In the genomic region with DNA sequence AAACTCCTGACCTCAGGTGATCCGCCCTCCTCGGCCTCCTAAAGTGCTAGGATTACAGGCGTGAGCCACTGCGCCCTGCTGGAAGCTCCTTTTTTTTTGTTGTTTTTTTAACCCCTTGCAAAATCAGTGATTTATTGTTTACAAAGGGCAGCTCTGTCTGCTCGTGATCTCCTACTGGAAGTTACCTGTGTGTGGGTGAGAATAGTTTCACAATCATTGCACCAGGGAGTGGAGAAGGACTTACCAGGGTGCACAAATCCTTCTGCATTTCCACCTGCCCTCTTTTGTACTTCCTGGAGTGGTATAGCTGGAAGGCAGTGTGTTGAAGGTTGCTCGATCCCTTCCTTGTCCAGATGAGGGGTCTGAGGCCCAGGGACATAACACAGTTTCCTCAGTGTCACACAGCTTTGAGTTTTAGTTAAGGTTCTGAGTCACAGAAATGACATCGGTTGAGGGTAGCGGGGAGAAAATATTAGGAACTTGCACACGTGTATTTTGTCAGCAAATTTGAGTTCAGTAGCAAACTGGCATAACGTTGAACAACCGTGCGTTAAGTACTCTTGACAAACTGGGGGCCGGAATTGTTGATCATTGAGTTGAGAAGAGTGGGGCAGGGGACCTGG, we compare ENCODE assay signal across 1 cellular context.
TF ChIP-seq lines count a peak whose summit lies in the region.

No MANE protein-coding gene starts in this region.

TF ChIP-seq in HepG2, 621 proteins besides CTCF, POLR2A, EP300 and RAD21 (continues in another document):
- no peak for TF ChIP-seq ZNF24 (IDR thresholded peaks at IDR 0.05)
- TF ChIP-seq SYNCRIP (IDR thresholded peaks at IDR 0.05; ENCODE audit: insufficient read depth, low read depth, low read length): no peak
- no peak for TF ChIP-seq ZNF34 (CRISPR knock-in tag; IDR thresholded peaks at IDR 0.05; ENCODE audit: borderline replicate concordance)
- TF ChIP-seq, protein P1, sequence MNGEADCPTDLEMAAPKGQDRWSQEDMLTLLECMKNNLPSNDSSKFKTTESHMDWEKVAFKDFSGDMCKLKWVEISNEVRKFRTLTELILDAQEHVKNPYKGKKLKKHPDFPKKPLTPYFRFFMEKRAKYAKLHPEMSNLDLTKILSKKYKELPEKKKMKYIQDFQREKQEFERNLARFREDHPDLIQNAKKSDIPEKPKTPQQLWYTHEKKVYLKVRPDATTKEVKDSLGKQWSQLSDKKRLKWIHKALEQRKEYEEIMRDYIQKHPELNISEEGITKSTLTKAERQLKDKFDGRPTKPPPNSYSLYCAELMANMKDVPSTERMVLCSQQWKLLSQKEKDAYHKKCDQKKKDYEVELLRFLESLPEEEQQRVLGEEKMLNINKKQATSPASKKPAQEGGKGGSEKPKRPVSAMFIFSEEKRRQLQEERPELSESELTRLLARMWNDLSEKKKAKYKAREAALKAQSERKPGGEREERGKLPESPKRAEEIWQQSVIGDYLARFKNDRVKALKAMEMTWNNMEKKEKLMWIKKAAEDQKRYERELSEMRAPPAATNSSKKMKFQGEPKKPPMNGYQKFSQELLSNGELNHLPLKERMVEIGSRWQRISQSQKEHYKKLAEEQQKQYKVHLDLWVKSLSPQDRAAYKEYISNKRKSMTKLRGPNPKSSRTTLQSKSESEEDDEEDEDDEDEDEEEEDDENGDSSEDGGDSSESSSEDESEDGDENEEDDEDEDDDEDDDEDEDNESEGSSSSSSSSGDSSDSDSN (CRISPR knock-in tag; IDR thresholded peaks at IDR 0.05): 0 out of 2 replicates have a peak, but pooled peaks have one; percentile 6
- no peak for TF ChIP-seq CCAR2 (optimal IDR thresholded peaks at IDR 0.05; ENCODE audit: low read depth, low read length)
- no peak for TF ChIP-seq ZNF343 (CRISPR knock-in tag; IDR thresholded peaks at IDR 0.05)
- TF ChIP-seq FOXM1 (CRISPR knock-in tag; IDR thresholded peaks at IDR 0.05): no peak
- TF ChIP-seq NR2F1 (CRISPR knock-in tag; IDR thresholded peaks at IDR 0.05): no peak
- TF ChIP-seq MLX (CRISPR knock-in tag; IDR thresholded peaks at IDR 0.05): peak; percentile 73; the same call in 1 of the 2 replicates
- TF ChIP-seq NPAS2 (CRISPR knock-in tag; IDR thresholded peaks at IDR 0.05; ENCODE audit: borderline replicate concordance): no peak
- no peak for TF ChIP-seq IRX3 (CRISPR knock-in tag; IDR thresholded peaks at IDR 0.05; ENCODE audit: borderline replicate concordance, low read depth)
- TF ChIP-seq MBD4 (IDR thresholded peaks at IDR 0.05; ENCODE audit: borderline replicate concordance, low read length): no peak
- TF ChIP-seq THAP7 (CRISPR knock-in tag; IDR thresholded peaks at IDR 0.05): peak; percentile 51; the same call in 1 of the 2 replicates
- TF ChIP-seq ZNF124 (CRISPR knock-in tag; IDR thresholded peaks at IDR 0.05): no peak
- no peak for TF ChIP-seq RBFOX2 (IDR thresholded peaks at IDR 0.05; ENCODE audit: low read depth, low read length)
- no peak for TF ChIP-seq MYC (CRISPR knock-in tag; IDR thresholded peaks at IDR 0.05; ENCODE audit: borderline replicate concordance)
- TF ChIP-seq STAG1 (CRISPR knock-in tag; IDR thresholded peaks at IDR 0.05): no peak; the same call in 1 of the 2 replicates
- TF ChIP-seq ZNF282 (IDR thresholded peaks at IDR 0.05; ENCODE audit: partially characterized antibody): no peak
- no peak for TF ChIP-seq SOX6 (IDR thresholded peaks at IDR 0.05)
- peak; percentile 83 for TF ChIP-seq SOX6 (CRISPR knock-in tag; IDR thresholded peaks at IDR 0.05)
- no peak for TF ChIP-seq ZNF484 (CRISPR knock-in tag; IDR thresholded peaks at IDR 0.05; ENCODE audit: borderline replicate concordance, low read depth)
- TF ChIP-seq, protein P2, sequence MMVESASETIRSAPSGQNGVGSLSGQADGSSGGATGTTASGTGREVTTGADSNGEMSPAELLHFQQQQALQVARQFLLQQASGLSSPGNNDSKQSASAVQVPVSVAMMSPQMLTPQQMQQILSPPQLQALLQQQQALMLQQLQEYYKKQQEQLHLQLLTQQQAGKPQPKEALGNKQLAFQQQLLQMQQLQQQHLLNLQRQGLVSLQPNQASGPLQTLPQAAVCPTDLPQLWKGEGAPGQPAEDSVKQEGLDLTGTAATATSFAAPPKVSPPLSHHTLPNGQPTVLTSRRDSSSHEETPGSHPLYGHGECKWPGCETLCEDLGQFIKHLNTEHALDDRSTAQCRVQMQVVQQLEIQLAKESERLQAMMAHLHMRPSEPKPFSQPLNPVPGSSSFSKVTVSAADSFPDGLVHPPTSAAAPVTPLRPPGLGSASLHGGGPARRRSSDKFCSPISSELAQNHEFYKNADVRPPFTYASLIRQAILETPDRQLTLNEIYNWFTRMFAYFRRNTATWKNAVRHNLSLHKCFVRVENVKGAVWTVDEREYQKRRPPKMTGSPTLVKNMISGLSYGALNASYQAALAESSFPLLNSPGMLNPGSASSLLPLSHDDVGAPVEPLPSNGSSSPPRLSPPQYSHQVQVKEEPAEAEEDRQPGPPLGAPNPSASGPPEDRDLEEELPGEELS (CRISPR knock-in tag; IDR thresholded peaks at IDR 0.05): peak; percentile 88
- TF ChIP-seq CBX1 (IDR thresholded peaks at IDR 0.05; ENCODE audit: low read depth): no peak
- no peak; the same call in 1 of the 2 replicates for TF ChIP-seq HMG20B (CRISPR knock-in tag; conservative IDR thresholded peaks at IDR 0.05)
- TF ChIP-seq KLF6 (CRISPR knock-in tag; IDR thresholded peaks at IDR 0.05): 0 out of 2 replicates have a peak, but pooled peaks have one; percentile 37
- no peak for TF ChIP-seq ZSCAN21 (CRISPR knock-in tag; IDR thresholded peaks at IDR 0.05; ENCODE audit: borderline replicate concordance)
- TF ChIP-seq ZNF460 (CRISPR knock-in tag; IDR thresholded peaks at IDR 0.05; ENCODE audit: borderline replicate concordance): no peak
- TF ChIP-seq CREB1 (IDR thresholded peaks at IDR 0.05): no peak
- TF ChIP-seq CREB1 (CRISPR knock-in tag; IDR thresholded peaks at IDR 0.05): no peak
- TF ChIP-seq ZNF230 (CRISPR knock-in tag; IDR thresholded peaks at IDR 0.05): no peak
- no peak for TF ChIP-seq ZNF720 (CRISPR knock-in tag; IDR thresholded peaks at IDR 0.05)
- no peak for TF ChIP-seq ZNF232 (CRISPR knock-in tag; IDR thresholded peaks at IDR 0.05; ENCODE audit: borderline replicate concordance)
- no peak for TF ChIP-seq RFX5 (IDR thresholded peaks at IDR 0.05; ENCODE audit: low read depth, low read length)
- TF ChIP-seq, protein P3, sequence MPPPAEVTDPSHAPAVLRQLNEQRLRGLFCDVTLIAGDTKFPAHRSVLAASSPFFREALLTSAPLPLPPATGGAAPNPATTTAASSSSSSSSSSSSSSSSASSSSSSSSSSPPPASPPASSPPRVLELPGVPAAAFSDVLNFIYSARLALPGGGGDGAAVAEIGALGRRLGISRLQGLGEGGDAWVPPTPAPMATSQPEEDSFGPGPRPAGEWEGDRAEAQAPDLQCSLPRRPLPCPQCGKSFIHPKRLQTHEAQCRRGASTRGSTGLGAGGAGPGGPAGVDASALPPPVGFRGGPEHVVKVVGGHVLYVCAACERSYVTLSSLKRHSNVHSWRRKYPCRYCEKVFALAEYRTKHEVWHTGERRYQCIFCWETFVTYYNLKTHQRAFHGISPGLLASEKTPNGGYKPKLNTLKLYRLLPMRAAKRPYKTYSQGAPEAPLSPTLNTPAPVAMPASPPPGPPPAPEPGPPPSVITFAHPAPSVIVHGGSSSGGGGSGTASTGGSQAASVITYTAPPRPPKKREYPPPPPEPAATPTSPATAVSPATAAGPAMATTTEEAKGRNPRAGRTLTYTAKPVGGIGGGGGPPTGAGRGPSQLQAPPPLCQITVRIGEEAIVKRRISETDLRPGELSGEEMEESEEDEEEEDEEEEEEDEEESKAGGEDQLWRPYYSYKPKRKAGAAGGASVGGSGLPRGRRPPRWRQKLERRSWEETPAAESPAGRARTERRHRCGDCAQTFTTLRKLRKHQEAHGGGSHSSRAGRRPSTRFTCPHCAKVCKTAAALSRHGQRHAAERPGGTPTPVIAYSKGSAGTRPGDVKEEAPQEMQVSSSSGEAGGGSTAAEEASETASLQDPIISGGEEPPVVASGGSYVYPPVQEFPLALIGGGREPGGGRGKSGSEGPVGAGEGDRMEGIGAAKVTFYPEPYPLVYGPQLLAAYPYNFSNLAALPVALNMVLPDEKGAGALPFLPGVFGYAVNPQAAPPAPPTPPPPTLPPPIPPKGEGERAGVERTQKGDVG (CRISPR knock-in tag; IDR thresholded peaks at IDR 0.05; ENCODE audit: borderline replicate concordance): no peak
- TF ChIP-seq GPBP1L1 (CRISPR knock-in tag; IDR thresholded peaks at IDR 0.05): no peak
- no peak for TF ChIP-seq SAFB2 (CRISPR knock-in tag; IDR thresholded peaks at IDR 0.05; ENCODE audit: borderline replicate concordance, low read depth)
- TF ChIP-seq GATAD2A (CRISPR knock-in tag; IDR thresholded peaks at IDR 0.05): peak; percentile 88
- peak; percentile 38; the same call in 1 of the 2 replicates for TF ChIP-seq THRA (CRISPR knock-in tag; IDR thresholded peaks at IDR 0.05; ENCODE audit: borderline replicate concordance)
- TF ChIP-seq TSC22D2 (CRISPR knock-in tag; IDR thresholded peaks at IDR 0.05; ENCODE audit: borderline replicate concordance): no peak
- no peak for TF ChIP-seq ZC3H13 (CRISPR knock-in tag; IDR thresholded peaks at IDR 0.05)
- TF ChIP-seq REL (CRISPR knock-in tag; conservative IDR thresholded peaks at IDR 0.05): no peak
- TF ChIP-seq, protein P4, sequence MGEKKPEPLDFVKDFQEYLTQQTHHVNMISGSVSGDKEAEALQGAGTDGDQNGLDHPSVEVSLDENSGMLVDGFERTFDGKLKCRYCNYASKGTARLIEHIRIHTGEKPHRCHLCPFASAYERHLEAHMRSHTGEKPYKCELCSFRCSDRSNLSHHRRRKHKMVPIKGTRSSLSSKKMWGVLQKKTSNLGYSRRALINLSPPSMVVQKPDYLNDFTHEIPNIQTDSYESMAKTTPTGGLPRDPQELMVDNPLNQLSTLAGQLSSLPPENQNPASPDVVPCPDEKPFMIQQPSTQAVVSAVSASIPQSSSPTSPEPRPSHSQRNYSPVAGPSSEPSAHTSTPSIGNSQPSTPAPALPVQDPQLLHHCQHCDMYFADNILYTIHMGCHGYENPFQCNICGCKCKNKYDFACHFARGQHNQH (CRISPR knock-in tag; IDR thresholded peaks at IDR 0.05): peak; percentile 32; the same call in 1 of the 2 replicates
- TF ChIP-seq, protein P5, sequence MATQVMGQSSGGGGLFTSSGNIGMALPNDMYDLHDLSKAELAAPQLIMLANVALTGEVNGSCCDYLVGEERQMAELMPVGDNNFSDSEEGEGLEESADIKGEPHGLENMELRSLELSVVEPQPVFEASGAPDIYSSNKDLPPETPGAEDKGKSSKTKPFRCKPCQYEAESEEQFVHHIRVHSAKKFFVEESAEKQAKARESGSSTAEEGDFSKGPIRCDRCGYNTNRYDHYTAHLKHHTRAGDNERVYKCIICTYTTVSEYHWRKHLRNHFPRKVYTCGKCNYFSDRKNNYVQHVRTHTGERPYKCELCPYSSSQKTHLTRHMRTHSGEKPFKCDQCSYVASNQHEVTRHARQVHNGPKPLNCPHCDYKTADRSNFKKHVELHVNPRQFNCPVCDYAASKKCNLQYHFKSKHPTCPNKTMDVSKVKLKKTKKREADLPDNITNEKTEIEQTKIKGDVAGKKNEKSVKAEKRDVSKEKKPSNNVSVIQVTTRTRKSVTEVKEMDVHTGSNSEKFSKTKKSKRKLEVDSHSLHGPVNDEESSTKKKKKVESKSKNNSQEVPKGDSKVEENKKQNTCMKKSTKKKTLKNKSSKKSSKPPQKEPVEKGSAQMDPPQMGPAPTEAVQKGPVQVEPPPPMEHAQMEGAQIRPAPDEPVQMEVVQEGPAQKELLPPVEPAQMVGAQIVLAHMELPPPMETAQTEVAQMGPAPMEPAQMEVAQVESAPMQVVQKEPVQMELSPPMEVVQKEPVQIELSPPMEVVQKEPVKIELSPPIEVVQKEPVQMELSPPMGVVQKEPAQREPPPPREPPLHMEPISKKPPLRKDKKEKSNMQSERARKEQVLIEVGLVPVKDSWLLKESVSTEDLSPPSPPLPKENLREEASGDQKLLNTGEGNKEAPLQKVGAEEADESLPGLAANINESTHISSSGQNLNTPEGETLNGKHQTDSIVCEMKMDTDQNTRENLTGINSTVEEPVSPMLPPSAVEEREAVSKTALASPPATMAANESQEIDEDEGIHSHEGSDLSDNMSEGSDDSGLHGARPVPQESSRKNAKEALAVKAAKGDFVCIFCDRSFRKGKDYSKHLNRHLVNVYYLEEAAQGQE (IDR thresholded peaks at IDR 0.05; ENCODE audit: borderline replicate concordance in 1 of 2, low read depth in 1 of 2, low read length in 2 of 2): no peak
- TF ChIP-seq MLLT10 (CRISPR knock-in tag; IDR thresholded peaks at IDR 0.05): no peak
